In genomic region chr5:93246093-93246855, GRCh38 we compare ENCODE assay signal across 1 cellular context.
TF ChIP-seq lines count a peak whose summit lies in the region.

No MANE protein-coding gene starts in this region.

TF ChIP-seq in HEK293, 187 proteins besides CTCF, POLR2A, EP300 and RAD21 (continued from another document):
- TF ChIP-seq PBX3 (CRISPR knock-in tag; IDR thresholded peaks at IDR 0.05), result no peak
- TF ChIP-seq ZFP3 (tag by site-specific recombination; IDR thresholded peaks at IDR 0.05; ENCODE audit: low read depth), result no peak
- peak; percentile 69 for TF ChIP-seq PRDM6 (tag by site-specific recombination; IDR thresholded peaks at IDR 0.05)
- peak; percentile 22; the same call in 1 of the 2 replicates for TF ChIP-seq PRDM4 (tag by site-specific recombination; IDR thresholded peaks at IDR 0.05)
- TF ChIP-seq IKZF3 (tag by site-specific recombination; IDR thresholded peaks at IDR 0.05), result 0 out of 2 replicates have a peak, but pooled peaks have one; percentile 11
- peak; percentile 27; the same call in 1 of the 2 replicates for TF ChIP-seq TRIM28 (IDR thresholded peaks at IDR 0.05; ENCODE audit: borderline replicate concordance, low read length)
- peak; percentile 79 for TF ChIP-seq FEZF1 (tag by site-specific recombination; IDR thresholded peaks at IDR 0.05)
- peak; percentile 31; the same call in 1 of the 2 replicates for TF ChIP-seq ZNF580 (tag by site-specific recombination; IDR thresholded peaks at IDR 0.05)
- TF ChIP-seq MZF1 (tag by site-specific recombination; IDR thresholded peaks at IDR 0.05; ENCODE audit: borderline replicate concordance), result peak; percentile 75
- TF ChIP-seq ZNF843 (tag by site-specific recombination; IDR thresholded peaks at IDR 0.05), result 0 out of 2 replicates have a peak, but pooled peaks have one; percentile 44
- peak; percentile 52; the same call in 1 of the 2 replicates for TF ChIP-seq PRDM10 (tag by site-specific recombination; IDR thresholded peaks at IDR 0.05)
- no peak for TF ChIP-seq ZNF2 (tag by site-specific recombination; IDR thresholded peaks at IDR 0.05)
- TF ChIP-seq ZNF600 (tag by site-specific recombination; IDR thresholded peaks at IDR 0.05), result 0 out of 2 replicates have a peak, but pooled peaks have one; percentile 18
- TF ChIP-seq PATZ1 (tag by site-specific recombination; IDR thresholded peaks at IDR 0.05), result no peak
- no peak for TF ChIP-seq ZNF274 (IDR thresholded peaks at IDR 0.05; ENCODE audit: low read length)
- TF ChIP-seq ZNF274 (tag by site-specific recombination; IDR thresholded peaks at IDR 0.05; ENCODE audit: borderline replicate concordance), result no peak
- no peak for TF ChIP-seq ZNF513 (tag by site-specific recombination; IDR thresholded peaks at IDR 0.05)
- no peak for TF ChIP-seq ZNF416 (tag by site-specific recombination; IDR thresholded peaks at IDR 0.05)
- peak; percentile 98 for TF ChIP-seq REST (tag by site-specific recombination; IDR thresholded peaks at IDR 0.05)
- peak; percentile 38; the same call in 1 of the 2 replicates for TF ChIP-seq ZNF664 (tag by site-specific recombination; IDR thresholded peaks at IDR 0.05)
- TF ChIP-seq ZIC2 (tag by site-specific recombination; IDR thresholded peaks at IDR 0.05), result peak; percentile 96
